31 cellular contexts compared by ENCODE assay signal in the genomic region with DNA sequence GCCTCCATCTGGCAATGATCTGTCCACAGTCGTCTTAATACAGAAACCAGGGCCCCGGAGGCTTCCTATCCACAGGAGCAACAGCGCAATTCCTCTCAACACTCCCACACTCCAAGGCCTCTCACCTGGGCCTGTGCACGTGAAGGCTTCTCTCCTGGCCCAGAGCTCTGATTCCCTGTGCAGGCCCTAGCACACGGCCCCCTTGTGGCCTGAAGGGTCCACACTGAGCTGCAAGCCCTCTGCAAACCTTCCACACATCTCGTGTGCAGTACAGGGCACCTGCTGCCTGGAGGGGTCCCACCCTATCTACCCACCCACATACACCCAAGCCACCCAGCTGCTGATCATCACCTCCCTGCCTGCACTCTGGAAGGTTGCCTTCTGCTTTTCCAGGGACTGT.
DNase-seq lines count a peak whose midpoint lies in the region; ATAC-seq and TF ChIP-seq lines count a peak whose summit lies in the region.
"Had no signal": no experiment of that assay in that cellular context is flagged by ENCODE, and none has a peak within 500 bp of the region (broad histone marks: within the 10 kb centered on the region; RNA-seq: fewer than 3 reads in every experiment).

No MANE protein-coding gene starts in this region.

- H3K4ac ChIP-seq in H9 (ENCODE audit: low read depth, low read length), result no peak overlapping the region

- no peak overlapping the region for H3K4me3 Mint-ChIP-seq in H9
- H3K4me3 Mint-ChIP-seq: activated CD4-positive, alpha-beta T cell treated with anti-CD3 and anti-CD28 coated beads, Interleukin-2, amount 10 ng/mL, durations not matched to agents 24 days and 14 days; activated naive CD4-positive, alpha-beta T cell treated with anti-CD3 and anti-CD28 coated beads, Interleukin-2, amount 50 U/mL, for 24 hours; CD4-positive, alpha-beta memory T cell; memory B cell; stimulated activated naive CD8-positive, alpha-beta T cell treated with anti-CD3 and anti-CD28 coated beads, Interleukin-15, amount 100 ng/mL, for 72 hours had no signal

- DNase-seq in GM06990 (ENCODE audit: extremely low read depth, insufficient read length) (no peak), H9 (peak; percentile 48), left kidney (ENCODE audit: low read depth, low spot score) (peak; percentile 7), heart right ventricle (no peak), nucleus accumbens (lab: John Stamatoyannopoulos, UW) (no peak), foreskin fibroblast (no peak)
- DNase-seq: activated CD4-positive, alpha-beta T cell treated with anti-CD3 and anti-CD28 coated beads, Interleukin-2, amount 10 ng/mL, durations not matched to agents 24 days and 14 days; amniotic stem cell; CD4-positive, alpha-beta memory T cell; dorsolateral prefrontal cortex; gastrocnemius medialis; GM23248; KG1; left lung; MG63; NCI-H1417; NCI-H2029 treated with DMSO at 0.1 percent for 48 hours; NCI-H2227 treated with DMSO at 0.1 percent for 48 hours; NCI-H526 treated with DMSO at 0.1 percent for 48 hours; psoas muscle; sigmoid colon; stimulated activated CD4-positive, alpha-beta T cell treated with anti-CD3 and anti-CD28 coated beads, Interleukin-12 subunit alpha, Interleukin-12 subunit beta, amount 100 ng/mL, for 4 hours; stimulated activated CD4-positive, alpha-beta T cell treated with anti-CD3 and anti-CD28 coated beads, Interleukin-2, amount 100 ng/mL, for 48 hours; stimulated activated naive CD8-positive, alpha-beta T cell treated with anti-CD3 and anti-CD28 coated beads, Interleukin-15, amount 100 ng/mL, for 72 hours; T-helper 9 cell; tibial artery had no signal

- no peak overlapping the region for H3K4me2 ChIP-seq in H9 (ENCODE audit: insufficient read depth, insufficient read length, low read length)
- H3K4me2 ChIP-seq: A549 had no signal

- H2BK5ac ChIP-seq in H9 (ENCODE audit: insufficient read length, low read length), result no peak overlapping the region

- H3K79me1 ChIP-seq in H9 (ENCODE audit: insufficient read depth, low read depth, low read length, poor library complexity, severe bottlenecking), result no peaks in the 10 kb centered on the region

- no peak overlapping the region for H3K27ac Mint-ChIP-seq in H9
- H3K27ac Mint-ChIP-seq: activated CD4-positive, alpha-beta T cell treated with anti-CD3 and anti-CD28 coated beads, Interleukin-2, amount 10 ng/mL, durations not matched to agents 24 days and 14 days; activated naive CD4-positive, alpha-beta T cell treated with anti-CD3 and anti-CD28 coated beads, Interleukin-2, amount 50 U/mL, for 24 hours; CD4-positive, alpha-beta memory T cell; memory B cell; stimulated activated naive CD8-positive, alpha-beta T cell treated with anti-CD3 and anti-CD28 coated beads, Interleukin-15, amount 100 ng/mL, for 72 hours had no signal

- H3K9me3 Mint-ChIP-seq in H9, result peaks cover 66 to 69% of the 10 kb centered on the region in 2 experiments
- H3K9me3 Mint-ChIP-seq: activated CD4-positive, alpha-beta T cell treated with anti-CD3 and anti-CD28 coated beads, Interleukin-2, amount 10 ng/mL, durations not matched to agents 24 days and 14 days; activated naive CD4-positive, alpha-beta T cell treated with anti-CD3 and anti-CD28 coated beads, Interleukin-2, amount 50 U/mL, for 24 hours; memory B cell; stimulated activated naive CD8-positive, alpha-beta T cell treated with anti-CD3 and anti-CD28 coated beads, Interleukin-15, amount 100 ng/mL, for 72 hours had no signal

- H3K9me3 ChIP-seq in H9 (ENCODE audit: control insufficient read depth, low read depth, low read length), result peaks cover 29% of the 10 kb centered on the region
- H3K9me3 ChIP-seq in heart right ventricle, result peaks cover 0 to 3% (median 0%) of the 10 kb centered on the region in 11 donors
- H3K9me3 ChIP-seq: A549, gastrocnemius medialis, left lung, MG63, psoas muscle, sigmoid colon, tibial artery had no signal

- no peak overlapping the region for H2AK5ac ChIP-seq in H9 (ENCODE audit: insufficient read length, low read length)

- no peak overlapping the region for H2AFZ ChIP-seq in H9 (ENCODE audit: low read length)
- H2AFZ ChIP-seq: GM23248 had no signal

- H4K91ac ChIP-seq in H9 (ENCODE audit: insufficient read length, low read depth, low read length), result no peak overlapping the region

- H2BK12ac ChIP-seq in H9 (ENCODE audit: insufficient read length, low read depth, low read length), result no peak overlapping the region

- TF ChIP-seq CTCF in GM06990 (IDR thresholded peaks at IDR 0.05; ENCODE audit: insufficient read depth, low read length, poor library complexity, severe bottlenecking) (peak; percentile 34), H9 (conservative IDR thresholded peaks at IDR 0.05) (peak; percentile 57), heart right ventricle (IDR thresholded peaks at IDR 0.05) (no peak), foreskin fibroblast (IDR thresholded peaks at IDR 0.05; ENCODE audit: low read depth, low read length) (no peak)

- no CpG with 5 or more reads among the region's 6 CpGs for WGBS in H9 (ENCODE audit: extremely low coverage, insufficient read length, low lambda C conversion rate)
- 39 to 40% methylated on average over 6 of the region's 6 CpGs for WGBS in heart right ventricle, 2 donors

- H2BK20ac ChIP-seq in H9 (ENCODE audit: low read depth, low read length, poor library complexity, severe bottlenecking), result no peak overlapping the region

- no peak overlapping the region for H3K56ac ChIP-seq in H9 (ENCODE audit: insufficient read length, low read depth, low read length)

- H4K8ac ChIP-seq in H9 (replicated peaks; ENCODE audit: insufficient read length, low read depth, low read length), result no peak overlapping the region

- no peak overlapping the region for H3K18ac ChIP-seq in H9 (ENCODE audit: insufficient read length, low read depth, low read length)

- H3K4me1 Mint-ChIP-seq in H9, result 0 out of 4 replicates have a peak, but pooled peaks cover 2 to 3% of the 10 kb centered on the region in 2 experiments
- H3K4me1 Mint-ChIP-seq: activated CD4-positive, alpha-beta T cell treated with anti-CD3 and anti-CD28 coated beads, Interleukin-2, amount 10 ng/mL, durations not matched to agents 24 days and 14 days; activated naive CD4-positive, alpha-beta T cell treated with anti-CD3 and anti-CD28 coated beads, Interleukin-2, amount 50 U/mL, for 24 hours; CD4-positive, alpha-beta memory T cell; memory B cell; stimulated activated naive CD8-positive, alpha-beta T cell treated with anti-CD3 and anti-CD28 coated beads, Interleukin-15, amount 100 ng/mL, for 72 hours had no signal

- no peak overlapping the region for H4K5ac ChIP-seq in H9 (ENCODE audit: insufficient read length, low read depth, low read length)

- H3K27me3 ChIP-seq in GM06990 (replicated peaks; ENCODE audit: control insufficient read depth, insufficient read depth, low read length) (no peaks in the 10 kb centered on the region), H9 (ENCODE audit: insufficient read depth, low read length) (no peaks in the 10 kb centered on the region; the same call in 1 of the 2 replicates), heart right ventricle (peaks cover 0 to 29% (median 0%) of the 10 kb centered on the region in 7 donors)
- H3K27me3 ChIP-seq: left lung, MG63, sigmoid colon, tibial artery had no signal

- intact Hi-C loops in heart right ventricle (cut with DNase I), result no loop called here

- no peaks in the 10 kb centered on the region for H4K20me1 ChIP-seq in H9 (ENCODE audit: control insufficient read depth, insufficient read depth, insufficient read length)

- H3K36me3 Mint-ChIP-seq in H9 (ENCODE audit: insufficient read depth in 1 of 3, low read depth in 3 of 3), result no peaks in the 10 kb centered on the region; a peak in 2 of 7 replicates
- H3K36me3 Mint-ChIP-seq: CD4-positive, alpha-beta memory T cell; memory B cell had no signal

- H3T11ph ChIP-seq in H9 (ENCODE audit: low read length), result no peak overlapping the region

- H3K4me1 ChIP-seq in H9 (ENCODE audit: insufficient read depth, low read length) (no peaks in the 10 kb centered on the region), heart right ventricle (no peaks in the 10 kb centered on the region)
- H3K4me1 ChIP-seq: A549, gastrocnemius medialis, left lung, psoas muscle, sigmoid colon, tibial artery had no signal

- ATAC-seq in SK-N-SH treated with all-trans-retinoic acid at 6 μM for 48 hours (0 out of 3 replicates have a peak, but pooled peaks have one; percentile 21), heart right ventricle (no peak), HG03469 (IDR thresholded peaks at IDR 0.05; ENCODE audit: unreplicated experiment) (no peak)
- ATAC-seq: gastrocnemius medialis; left lung; psoas muscle; stimulated activated naive CD8-positive, alpha-beta T cell treated with anti-CD3 and anti-CD28 coated beads, Interleukin-15, amount 100 ng/mL, for 72 hours had no signal

- H3K36me3 ChIP-seq in GM06990 (ENCODE audit: control insufficient read depth, insufficient read depth, low read length) (no peaks in the 10 kb centered on the region), heart right ventricle (no peaks in the 10 kb centered on the region)
- H3K36me3 ChIP-seq: gastrocnemius medialis, left lung, MG63, sigmoid colon, tibial artery had no signal

- H3K23me2 ChIP-seq in H9 (ENCODE audit: insufficient read length, low read depth, low read length, poor library complexity, severe bottlenecking), result no peaks in the 10 kb centered on the region

- no peak overlapping the region for H3K4me3 ChIP-seq in GM06990 (replicated peaks; ENCODE audit: low read depth, low read length)
- H3K4me3 ChIP-seq in heart right ventricle, result no peak overlapping the region
- H3K4me3 ChIP-seq in foreskin fibroblast (ENCODE audit: low read depth in 1 of 2, low read length in 2 of 2), result no peak overlapping the region
- H3K4me3 ChIP-seq: A549, dorsolateral prefrontal cortex, gastrocnemius medialis, GM23248, left lung, MG63, psoas muscle, sigmoid colon, tibial artery had no signal

- H3K27ac ChIP-seq in H9 (ENCODE audit: insufficient read length, low read depth, low read length) (no peak overlapping the region), heart right ventricle (no peak overlapping the region)
- H3K27ac ChIP-seq: A549, dorsolateral prefrontal cortex, gastrocnemius medialis, GM23248, left lung, psoas muscle, sigmoid colon, tibial artery had no signal

- peaks cover 2% of the 10 kb centered on the region; the same call in 1 of the 2 replicates for H3K27me3 Mint-ChIP-seq in H9 (ENCODE audit: low read depth)
- H3K27me3 Mint-ChIP-seq: activated CD4-positive, alpha-beta T cell treated with anti-CD3 and anti-CD28 coated beads, Interleukin-2, amount 10 ng/mL, durations not matched to agents 24 days and 14 days; activated naive CD4-positive, alpha-beta T cell treated with anti-CD3 and anti-CD28 coated beads, Interleukin-2, amount 50 U/mL, for 24 hours; CD4-positive, alpha-beta memory T cell; memory B cell; stimulated activated naive CD8-positive, alpha-beta T cell treated with anti-CD3 and anti-CD28 coated beads, Interleukin-15, amount 100 ng/mL, for 72 hours had no signal

- H3K79me2 ChIP-seq in H9 (ENCODE audit: insufficient read depth, low read length), result no peaks in the 10 kb centered on the region; the same call in 1 of the 2 replicates

- H2BK120ac ChIP-seq in H9 (ENCODE audit: low read depth, low read length, poor library complexity, severe bottlenecking), result no peak overlapping the region

- no peak overlapping the region for H3K23ac ChIP-seq in H9 (ENCODE audit: insufficient read length, low read depth, low read length)

- no peak overlapping the region for H3K14ac ChIP-seq in H9 (ENCODE audit: insufficient read depth, low read length)

- H2BK15ac ChIP-seq in H9 (ENCODE audit: low read depth, low read length), result no peak overlapping the region

- H3K9ac ChIP-seq in H9 (ENCODE audit: extremely low read depth, insufficient read length, low read length), result no peak overlapping the region
- H3K9ac ChIP-seq: GM23248 had no signal

Comparison
In these comparisons a context has a peak if more than half of its experiments do, and no peak if none do; other contexts are left out.
1. DNase-seq: peak in H9 (single experiment) and left kidney (single experiment); none in GM06990 (single experiment), heart right ventricle (0 of 2), nucleus accumbens (0 of 56) and foreskin fibroblast (0 of 2).
2. CTCF ChIP-seq: peak in GM06990 (single experiment) and H9 (single experiment); none in heart right ventricle (0 of 9) and foreskin fibroblast (single experiment).